ENCODE assay signal across 15 cellular contexts in genomic region chr2:152924722-152925121, GRCh38.
DNase-seq lines count a peak whose midpoint lies in the region; ATAC-seq and TF ChIP-seq lines count a peak whose summit lies in the region.
"Had no signal": no experiment of that assay in that cellular context is flagged by ENCODE, and none has a peak within 500 bp of the region (broad histone marks: within the 10 kb centered on the region; RNA-seq: fewer than 3 reads in every experiment).

No MANE protein-coding gene starts in this region.

- H3K79me2 ChIP-seq in GM23338 (replicated peaks; ENCODE audit: insufficient read depth) (no peaks in the 10 kb centered on the region), mesendoderm (ENCODE audit: control insufficient read depth, insufficient read depth, low read length) (no peaks in the 10 kb centered on the region)

- no peak overlapping the region for H3K18ac ChIP-seq in mesendoderm (ENCODE audit: low read length)

- H3F3A ChIP-seq in GM23338 (replicated peaks; ENCODE audit: low read depth) = peaks cover 3% of the 10 kb centered on the region

- H2BK15ac ChIP-seq in mesendoderm (replicated peaks; ENCODE audit: low read depth) = no peak overlapping the region

- H3K27ac ChIP-seq in GM23338 (ENCODE audit: low read depth) = no peak overlapping the region
- no peak overlapping the region for H3K27ac ChIP-seq in mesendoderm (ENCODE audit: low read depth, low read length)
- peak overlapping the region in 2 of 4 donors; percentile 40 to 65 for H3K27ac ChIP-seq in esophagus muscularis mucosa (replicated peaks in 1 of 4)

- no peak for ATAC-seq in GM23338
- ATAC-seq: natural killer cell treated with Interleukin-12 subunit alpha and Interleukin-12 subunit beta and Interleukin-15 and Interleukin-18, amount 100 ng/mL, for 72 hours had no signal

- no peak overlapping the region for H3K9ac ChIP-seq in mesendoderm (ENCODE audit: low read length)

- no peak for DNase-seq in GM23338 (ENCODE audit: low spot score)
- peak; percentile 0 for DNase-seq in NCI-H1092 (lab: John Stamatoyannopoulos, UW)
- DNase-seq in astrocyte of the hippocampus (ENCODE audit: low read depth, low spot score) = peak; percentile 22
- peak; percentile 3 for DNase-seq in mesendoderm
- no peak for DNase-seq in nephron progenitor cell
- no peak for DNase-seq in esophagus muscularis mucosa (ENCODE audit: extremely low spot score)
- no peak for DNase-seq in stimulated activated CD8-positive, alpha-beta memory T cell treated with anti-CD3 and anti-CD28 coated beads, Interleukin-4, amount 100 ng/mL, for 48 hours
- DNase-seq: activated CD4-positive, alpha-beta T cell treated with anti-CD3 and anti-CD28 coated beads for 48 hours; foreskin fibroblast; Karpas-422; NCI-H2107; retina; T-helper 9 cell had no signal

- H3K9me3 ChIP-seq in esophagus muscularis mucosa = no peaks in the 10 kb centered on the region

- H3K27me3 Mint-ChIP-seq in GM23338 (ENCODE audit: insufficient read depth, low read depth, poor library complexity) (peaks cover 6% of the 10 kb centered on the region), nephron progenitor cell (ENCODE audit: low read depth, poor library complexity) (peaks cover 16% of the 10 kb centered on the region)
- H3K27me3 Mint-ChIP-seq: natural killer cell treated with Interleukin-12 subunit alpha and Interleukin-12 subunit beta and Interleukin-15 and Interleukin-18, amount 100 ng/mL, for 72 hours had no signal

- no peaks in the 10 kb centered on the region for H3K79me1 ChIP-seq in mesendoderm (ENCODE audit: low read length)

- H3K36me3 Mint-ChIP-seq in GM23338 (ENCODE audit: low read depth) (no peaks in the 10 kb centered on the region), nephron progenitor cell (ENCODE audit: low read depth) (no peaks in the 10 kb centered on the region)
- H3K36me3 Mint-ChIP-seq: activated naive CD4-positive, alpha-beta T cell treated with anti-CD3 and anti-CD28 coated beads, Interleukin-2, amount 50 U/mL, for 72 hours; natural killer cell treated with Interleukin-12 subunit alpha and Interleukin-12 subunit beta and Interleukin-15 and Interleukin-18, amount 100 ng/mL, for 72 hours had no signal

- H3K4me3 ChIP-seq in GM23338 (no peak overlapping the region), mesendoderm (ENCODE audit: low read length) (no peak overlapping the region), esophagus muscularis mucosa (no peak overlapping the region)

- H2AK5ac ChIP-seq in mesendoderm (ENCODE audit: low read length) = no peak overlapping the region

- no peaks in the 10 kb centered on the region for H3K36me3 ChIP-seq in GM23338 (ENCODE audit: insufficient read depth)
- H3K36me3 ChIP-seq in mesendoderm (ENCODE audit: control insufficient read depth, insufficient read depth, low read length) = no peaks in the 10 kb centered on the region
- no peaks in the 10 kb centered on the region for H3K36me3 ChIP-seq in esophagus muscularis mucosa

- H3K27ac Mint-ChIP-seq in GM23338 = no peak overlapping the region
- H3K27ac Mint-ChIP-seq in nephron progenitor cell = no peak overlapping the region
- H3K27ac Mint-ChIP-seq: activated naive CD4-positive, alpha-beta T cell treated with anti-CD3 and anti-CD28 coated beads, Interleukin-2, amount 50 U/mL, for 72 hours; natural killer cell treated with Interleukin-12 subunit alpha and Interleukin-12 subunit beta and Interleukin-15 and Interleukin-18, amount 100 ng/mL, for 72 hours had no signal

- H3K4me3 Mint-ChIP-seq in GM23338 = no peak overlapping the region
- no peak overlapping the region for H3K4me3 Mint-ChIP-seq in nephron progenitor cell
- H3K4me3 Mint-ChIP-seq: natural killer cell treated with Interleukin-12 subunit alpha and Interleukin-12 subunit beta and Interleukin-15 and Interleukin-18, amount 100 ng/mL, for 72 hours had no signal

- H3K4me2 ChIP-seq in GM23338 (no peak overlapping the region), mesendoderm (ENCODE audit: low read length) (no peak overlapping the region)

- H2AFZ ChIP-seq in GM23338 = 0 out of 2 replicates have a peak overlapping the region, but pooled peaks have one; percentile 23

- no CpG with 5 or more reads among the region's 3 CpGs for WGBS in mesendoderm (ENCODE audit: extremely low coverage, insufficient coverage, low lambda C conversion rate)
- 52% methylated on average over 3 of the region's 3 CpGs for WGBS in esophagus muscularis mucosa

- H3K9me2 ChIP-seq in GM23338 (ENCODE audit: insufficient read depth) = no peaks in the 10 kb centered on the region

- no peak overlapping the region for H2BK5ac ChIP-seq in mesendoderm (ENCODE audit: low read length)

- intact Hi-C loops in esophagus muscularis mucosa (cut with DNase I) = loop anchor here (5.0 kb wide), 1 partner anchor 553 kb away; the partner anchor contains the start of gene RPRM

- H3K56ac ChIP-seq in mesendoderm (ENCODE audit: low read length) = no peak overlapping the region

- no peaks in the 10 kb centered on the region for H3K4me1 Mint-ChIP-seq in GM23338
- H3K4me1 Mint-ChIP-seq in nephron progenitor cell = peaks cover 5% of the 10 kb centered on the region

- H4K8ac ChIP-seq in mesendoderm (ENCODE audit: low read depth, low read length) = no peak overlapping the region

- TF ChIP-seq EP300 in esophagus muscularis mucosa (IDR thresholded peaks at IDR 0.05) = no peak

- H3K4ac ChIP-seq in mesendoderm (ENCODE audit: low read depth, low read length) = no peak overlapping the region

- no peak for TF ChIP-seq POLR2A in esophagus muscularis mucosa (IDR thresholded peaks at IDR 0.05; ENCODE audit: low read depth)

- H3K27me3 ChIP-seq in GM23338 (ENCODE audit: insufficient read depth) (no peaks in the 10 kb centered on the region), mesendoderm (ENCODE audit: insufficient read depth, low read length, poor library complexity) (no peaks in the 10 kb centered on the region), esophagus muscularis mucosa (no peaks in the 10 kb centered on the region)

- TF ChIP-seq CTCF in GM23338 (conservative IDR thresholded peaks at IDR 0.05; ENCODE audit: low read depth in 2 of 2) (no peak), nephron progenitor cell (IDR thresholded peaks at IDR 0.05) (no peak), esophagus muscularis mucosa (IDR thresholded peaks at IDR 0.05) (no peak)

- H2BK120ac ChIP-seq in mesendoderm (ENCODE audit: low read depth, low read length) = no peak overlapping the region

- no peak overlapping the region for H4K5ac ChIP-seq in mesendoderm (ENCODE audit: low read length)

- no peaks in the 10 kb centered on the region for H3K4me1 ChIP-seq in GM23338 (ENCODE audit: insufficient read depth)
- no peaks in the 10 kb centered on the region for H3K4me1 ChIP-seq in mesendoderm (ENCODE audit: control insufficient read depth, low read depth, low read length)
- peaks cover 0 to 27% (median 23%) of the 10 kb centered on the region in 4 donors for H3K4me1 ChIP-seq in esophagus muscularis mucosa

- H3K9me3 Mint-ChIP-seq in GM23338 = no peaks in the 10 kb centered on the region; the same call in 2 of the 3 replicates
- no peaks in the 10 kb centered on the region for H3K9me3 Mint-ChIP-seq in nephron progenitor cell
- H3K9me3 Mint-ChIP-seq: activated naive CD4-positive, alpha-beta T cell treated with anti-CD3 and anti-CD28 coated beads, Interleukin-2, amount 50 U/mL, for 72 hours; natural killer cell treated with Interleukin-12 subunit alpha and Interleukin-12 subunit beta and Interleukin-15 and Interleukin-18, amount 100 ng/mL, for 72 hours had no signal

- no peaks in the 10 kb centered on the region for H4K20me1 ChIP-seq in GM23338 (replicated peaks; ENCODE audit: insufficient read depth)

- no peak overlapping the region for H3K23ac ChIP-seq in mesendoderm (ENCODE audit: low read length)

TF ChIP-seq in GM23338, 12 proteins besides CTCF, POLR2A, EP300 and RAD21 (continues in another document):
- TF ChIP-seq ZNF114 (CRISPR knock-in tag; IDR thresholded peaks at IDR 0.05) (no peak), ZNF331 (CRISPR knock-in tag; IDR thresholded peaks at IDR 0.05; ENCODE audit: low read depth) (no peak), CREB1 (CRISPR knock-in tag; IDR thresholded peaks at IDR 0.05; ENCODE audit: low read depth) (no peak), STAT1 (IDR thresholded peaks at IDR 0.05; ENCODE audit: unreplicated experiment) (no peak), JUNB (IDR thresholded peaks at IDR 0.05; ENCODE audit: unreplicated experiment) (no peak), ETS1 (IDR thresholded peaks at IDR 0.05) (no peak), REST (IDR thresholded peaks at IDR 0.05; ENCODE audit: unreplicated experiment) (no peak), NANOG (IDR thresholded peaks at IDR 0.05; ENCODE audit: borderline replicate concordance) (no peak)

Comparison
In these comparisons a context has a peak if more than half of its experiments do, and no peak if none do; other contexts are left out.
1. DNase-seq: peak in NCI-H1092 (single experiment), astrocyte of the hippocampus (single experiment) and mesendoderm (single experiment); none in GM23338 (single experiment), nephron progenitor cell (single experiment), esophagus muscularis mucosa (single experiment) and stimulated activated CD8-positive, alpha-beta memory T cell treated with anti-CD3 and anti-CD28 coated beads, Interleukin-4, amount 100 ng/mL, for 48 hours (single experiment).